In genomic region chr6:151858294-151858693, GRCh38 we compare ENCODE assay signal across 28 cellular contexts. TPM values are rescaled to one million over a fixed set of nuclear protein-coding genes. Genes with fewer than 3 reads are reported as not detected.
"Had no signal": no experiment of that assay in that cellular context is flagged by ENCODE, and none has a peak within 500 bp of the region (broad histone marks: within the 10 kb centered on the region; RNA-seq: fewer than 3 reads in every experiment).

No MANE protein-coding gene starts in this region.

- FAIRE-seq: endothelial cell of umbilical vein, frontal cortex, kidney had no signal

- H3K4me3 ChIP-seq: colonic mucosa, esophagus muscularis mucosa, gastroesophageal sphincter, heart right ventricle, hepatocyte, left lung, lower lobe of right lung, mucosa of descending colon had no signal

- ATAC-seq: effector memory CD8-positive, alpha-beta T cell; foreskin keratinocyte; gastroesophageal sphincter; left colon; left lung; lower lobe of right lung; mucosa of descending colon had no signal

- H3K36me3 ChIP-seq: colonic mucosa, esophagus muscularis mucosa, gastroesophageal sphincter, heart right ventricle, left lung, lower lobe of right lung had no signal

- H3K9me3 ChIP-seq: colonic mucosa, esophagus muscularis mucosa, gastroesophageal sphincter, heart right ventricle, left lung, lower lobe of right lung, mucosa of descending colon had no signal

- H3K4me2 ChIP-seq: hepatocyte had no signal

- H3K27me3 ChIP-seq: colonic mucosa, esophagus muscularis mucosa, foreskin keratinocyte, gastroesophageal sphincter, left lung had no signal

- H2AFZ ChIP-seq: hepatocyte had no signal

- H3K79me2 ChIP-seq: hepatocyte had no signal

- H3K27ac ChIP-seq: colonic mucosa, esophagus muscularis mucosa, foreskin keratinocyte, gastroesophageal sphincter, heart right ventricle, hepatocyte, left lung, lower lobe of right lung had no signal

- DNase-seq: cerebellar nuclear complex; colonic mucosa; cortex of kidney; effector CD8-positive, alpha-beta T cell; effector memory CD8-positive, alpha-beta T cell; endodermal cell; foreskin keratinocyte; heart right ventricle; hypothalamus; immature natural killer cell; islet precursor cell; kidney; kidney glomerular epithelial cell; left colon; left lung; lower lobe of right lung; mesenchymal stem cell; mucosa of descending colon; naive B cell had no signal

- H3K4me1 ChIP-seq: colonic mucosa, esophagus muscularis mucosa, foreskin keratinocyte, gastroesophageal sphincter, heart right ventricle, left lung, lower lobe of right lung had no signal

RNA-seq across cellular contexts. Expression of gene ESR1, which starts 50.8 kb away (rescaled TPM):
- total RNA-seq: chondrocyte, dermis microvascular lymphatic vessel endothelial cell, endodermal cell, endothelial cell of umbilical vein, epithelial cell of proximal tubule, mesothelial cell of epicardium had no signal
- polyA plus RNA-seq: hepatocyte, immature natural killer cell had no signal
